8 cellular contexts compared by ENCODE assay signal in genomic region chr1:156676820-156677615, GRCh38. TPM values are rescaled to one million over a fixed set of nuclear protein-coding genes. Genes with fewer than 3 reads are reported as not detected.
DNase-seq lines count a peak whose midpoint lies in the region; ATAC-seq lines count a peak whose summit lies in the region.

Gene NES (minus strand): TSS chr1:156677407. CDS start chr1:156677264, 143 bp downstream.

- no peaks in the 10 kb centered on the region for H3K9me3 Mint-ChIP-seq in T-cell

- H3K27me3 Mint-ChIP-seq in T-cell: peaks cover 52 to 85% of the 10 kb centered on the region in 2 donors

- POLR2A ChIA-PET in T-cell (lab: Charles Lee): no interaction called here

- H3K4me3 Mint-ChIP-seq in T-cell: peak within 1 kb of the TSS in 2 of 3 donors; percentile 36 to 43

- DNase-seq in NCI-H345 (lab: John Stamatoyannopoulos, UW): peak; percentile 36
- DNase-seq in NCI-H345 treated with DMSO at 0.1 percent for 48 hours (lab: John Stamatoyannopoulos, UW; ENCODE audit: unreplicated experiment): no peak
- DNase-seq in T-cell: no peak
- DNase-seq in glomerular visceral epithelial cell (ENCODE audit: extremely low spot score): peak; percentile 34
- DNase-seq in occipital lobe (lab: John Stamatoyannopoulos, UW): peak; percentile 25
- no peak for DNase-seq in SKM-1 treated with dmso at 0.1 percent for 144 hours (lab: John Stamatoyannopoulos, UW; ENCODE audit: unreplicated experiment)
- no peak for DNase-seq in NK-92 (lab: John Stamatoyannopoulos, UW; ENCODE audit: unreplicated experiment)
- DNase-seq in KG1 (lab: John Stamatoyannopoulos, UW): no peak

- no peaks in the 10 kb centered on the region for H3K36me3 Mint-ChIP-seq in T-cell

- no peak for ATAC-seq in T-cell (replicated peaks in 1 of 4)

- peak within 1 kb of the TSS in 1 of 2 donors; percentile 0 for H3K27ac Mint-ChIP-seq in T-cell

- H3K4me1 Mint-ChIP-seq in T-cell: peaks cover 13 to 18% (median 14%) of the 10 kb centered on the region in 3 donors

- CTCF ChIA-PET in T-cell (lab: Charles Lee): interaction anchor here (0.5 to 1.7 kb wide), 12 partner anchors 10 to 259 kb away, joined by 3 to 6 read pairs (median 4); partner anchors contain the start of genes ISG20L2 (in 1 of the 2) and METTL25B (in 1 of the 2)

RNA-seq across cellular contexts. Expression of gene NES, which starts in this region (rescaled TPM):
- under 1 TPM in 3 of 5 donors, not detected in 2; 0.10 to 0.35 (median 0.25) TPM for total RNA-seq in T-cell
- 24.0 TPM for total RNA-seq in occipital lobe

Comparison
In these comparisons a context has a peak if more than half of its experiments do, and no peak if none do; other contexts are left out.
1. RNA of gene NES (total RNA-seq): 24.0 TPM in occipital lobe (single experiment); 0.10 to 0.35 TPM in T-cell; every median in the first group is over 10 times any median in the second.
2. DNase-seq: peak in NCI-H345 (single experiment), glomerular visceral epithelial cell (single experiment) and occipital lobe (single experiment); none in NCI-H345 treated with DMSO at 0.1 percent for 48 hours (single experiment), T-cell (0 of 34), SKM-1 treated with dmso at 0.1 percent for 144 hours (single experiment), NK-92 (single experiment) and KG1 (single experiment).